In the genomic region with DNA sequence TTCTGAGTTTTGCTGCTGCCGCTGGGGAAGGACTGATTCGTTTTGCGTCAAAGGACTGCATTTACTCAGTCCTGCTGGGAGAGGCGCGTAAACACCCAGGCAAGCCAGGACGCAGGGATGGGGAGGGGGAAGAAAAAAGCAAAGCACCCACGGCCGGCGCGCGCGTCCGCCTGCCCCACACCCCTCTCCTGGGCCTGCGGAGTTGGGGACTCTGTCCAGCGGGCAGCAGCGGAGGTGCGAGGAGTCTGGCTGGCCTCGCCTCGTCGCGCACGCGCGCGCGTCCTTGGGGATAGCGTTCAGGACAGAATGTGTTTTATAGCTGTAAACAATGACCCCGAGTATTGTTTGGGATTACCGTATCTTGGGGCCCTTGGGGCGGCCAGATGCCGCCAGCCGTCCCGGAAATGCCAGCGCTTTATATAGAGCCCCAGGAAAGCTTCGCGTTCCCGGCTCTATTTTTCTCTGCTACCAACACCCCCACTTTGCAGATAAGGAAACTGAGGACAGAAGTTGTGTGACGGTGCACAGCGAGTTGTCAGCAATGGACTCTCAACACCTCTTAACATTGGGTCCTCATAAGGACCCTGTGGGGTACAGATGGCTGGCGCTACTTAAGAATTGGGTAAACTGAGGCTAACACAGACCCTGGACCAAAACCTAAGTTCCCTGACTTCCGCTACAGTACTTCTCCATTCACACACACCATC, we compare ENCODE assay signal across 7 cellular contexts. TPM values are rescaled to one million over a fixed set of nuclear protein-coding genes. Genes with fewer than 3 reads are reported as not detected.
DNase-seq lines count a peak whose midpoint lies in the region; ATAC-seq and TF ChIP-seq lines count a peak whose summit lies in the region.

No MANE protein-coding gene starts in this region.

- DNase-seq in DMS114 treated with DMSO at 0.1 percent for 48 hours (lab: John Stamatoyannopoulos, UW; ENCODE audit: unreplicated experiment) (peak; percentile 38), HEK293T (ENCODE audit: extremely low spot score) (peak; percentile 23), activated B cell treated with CpG ODN at 0.5 μM for 24 hours (no peak), fibroblast of the aortic adventitia (ENCODE audit: low read depth) (no peak), natural killer cell (no peak)

- CTCF ChIA-PET in HEK293T (lab: Yijun Ruan, JAX) = no interaction called here
- CTCF ChIA-PET in activated B cell treated with CpG ODN at 0.5 μM for 24 hours (lab: Charles Lee) = no interaction called here

- peak overlapping the region; percentile 69 for H3K4me3 ChIP-seq in fibroblast of the aortic adventitia (ENCODE audit: low read depth, low read length)

- peak overlapping the region; percentile 50 for H3K27ac Mint-ChIP-seq in activated B cell treated with CpG ODN at 0.5 μM for 24 hours
- no peak overlapping the region for H3K27ac Mint-ChIP-seq in natural killer cell

- H3K36me3 Mint-ChIP-seq in activated B cell treated with CpG ODN at 0.5 μM for 24 hours (ENCODE audit: low read depth) = peaks cover 3% of the 10 kb centered on the region
- H3K36me3 Mint-ChIP-seq in natural killer cell = peaks cover 8% of the 10 kb centered on the region

- peaks cover 10% of the 10 kb centered on the region for H3K27me3 Mint-ChIP-seq in activated B cell treated with CpG ODN at 0.5 μM for 24 hours
- H3K27me3 Mint-ChIP-seq in natural killer cell (ENCODE audit: low read depth in 2 of 2) = peaks cover 0 to 3% of the 10 kb centered on the region in 2 donors

- no peak for ATAC-seq in activated B cell treated with CpG ODN at 0.5 μM for 24 hours (ENCODE audit: low read depth)
- ATAC-seq in natural killer cell = no peak
- no peak for ATAC-seq in HG03175 (IDR thresholded peaks at IDR 0.05; ENCODE audit: unreplicated experiment)
- no peak for ATAC-seq in GM19455 (IDR thresholded peaks at IDR 0.05; ENCODE audit: unreplicated experiment)

- H3K4me3 Mint-ChIP-seq in activated B cell treated with CpG ODN at 0.5 μM for 24 hours (peak overlapping the region; percentile 86), natural killer cell (peak overlapping the region; percentile 89)

- no peaks in the 10 kb centered on the region for H3K9me3 Mint-ChIP-seq in activated B cell treated with CpG ODN at 0.5 μM for 24 hours
- H3K9me3 Mint-ChIP-seq in natural killer cell = peaks cover 0 to 2% of the 10 kb centered on the region in 2 donors

- TF ChIP-seq CTCF in activated B cell treated with CpG ODN at 0.5 μM for 24 hours (IDR thresholded peaks at IDR 0.05) = no peak
- TF ChIP-seq CTCF in fibroblast of the aortic adventitia (IDR thresholded peaks at IDR 0.05; ENCODE audit: insufficient read depth, low read length) = no peak
- no peak for TF ChIP-seq CTCF in natural killer cell (IDR thresholded peaks at IDR 0.05)

- H3K4me1 Mint-ChIP-seq in activated B cell treated with CpG ODN at 0.5 μM for 24 hours (peaks cover 17% of the 10 kb centered on the region), natural killer cell (peaks cover 24 to 33% of the 10 kb centered on the region in 2 donors)

- intact Hi-C loops in activated B cell treated with CpG ODN at 0.5 μM for 24 hours (cut with micrococcal nuclease) (loop anchor here (5.0 kb wide), 3 partner anchors 619 to 1756 kb away; a partner anchor contains a TSS), natural killer cell (cut with micrococcal nuclease) (loop anchor here (1.0 to 10.0 kb wide), 3 partner anchors 33 to 1754 kb away; a partner anchor contains a TSS)

- POLR2A ChIA-PET in HEK293T (lab: Yijun Ruan, JAX) (interaction anchor here (0.8 to 1.9 kb wide), 5 partner anchors 9 to 634 kb away, joined by 3 to 8 read pairs (median 3); no protein-coding TSS in a partner anchor), activated B cell treated with CpG ODN at 0.5 μM for 24 hours (lab: Charles Lee) (interaction anchor here (0.7 to 1.0 kb wide), 5 partner anchors 24 to 1628 kb away, joined by 3 to 9 read pairs (median 5); a partner anchor contains a TSS)

TF ChIP-seq in HEK293T, 16 proteins besides CTCF, POLR2A, EP300 and RAD21:
- no peak for TF ChIP-seq FOXK2 (IDR thresholded peaks at IDR 0.05)
- no peak for TF ChIP-seq ELF4 (IDR thresholded peaks at IDR 0.05)
- peak; percentile 86 for TF ChIP-seq L3MBTL2 (conservative IDR thresholded peaks at IDR 0.05)
- no peak for TF ChIP-seq ZNF384 (IDR thresholded peaks at IDR 0.05)
TF ChIP-seq in HEK293T: peak in this region for 1.

RNA-seq across cellular contexts. Expression of a gene that starts 1.6 kb away (rescaled TPM):
- 2.7 and 3.8 TPM in 2 replicates for total RNA-seq in activated B cell treated with CpG ODN at 0.5 μM for 24 hours
- 26.3 and 44.4 TPM in 2 replicates for total RNA-seq in fibroblast of the aortic adventitia (ENCODE audit: low replicate concordance)
- total RNA-seq in natural killer cell = 100 to 1,000 TPM; 414 to 531 (median 455) TPM

Comparison
In these comparisons a context has a peak if more than half of its experiments do, and no peak if none do; other contexts are left out.
1. DNase-seq: peak in DMS114 treated with DMSO at 0.1 percent for 48 hours (single experiment) and HEK293T (single experiment); none in activated B cell treated with CpG ODN at 0.5 μM for 24 hours (single experiment), fibroblast of the aortic adventitia (single experiment) and natural killer cell (single experiment).